15 cellular contexts compared by ENCODE assay signal in genomic region chr6:145139895-145140294, GRCh38.
DNase-seq lines count a peak whose midpoint lies in the region; TF ChIP-seq lines count a peak whose summit lies in the region.
"Had no signal": no experiment of that assay in that cellular context is flagged by ENCODE, and none has a peak within 500 bp of the region (broad histone marks: within the 10 kb centered on the region; RNA-seq: fewer than 3 reads in every experiment).

No MANE protein-coding gene starts in this region.

- no peak for TF ChIP-seq RAD21 in SK-N-SH (IDR thresholded peaks at IDR 0.05; ENCODE audit: low read length)

- H3K79me2 ChIP-seq in SK-N-SH (ENCODE audit: insufficient read depth) (no peaks in the 10 kb centered on the region), neural progenitor cell (ENCODE audit: low read depth) (no peaks in the 10 kb centered on the region)

- H2AFZ ChIP-seq in SK-N-SH (ENCODE audit: low read depth) (no peak overlapping the region), neural progenitor cell (replicated peaks) (no peak overlapping the region)

- DNase-seq in SK-N-SH (peak; percentile 20), nephron progenitor cell (no peak), neural progenitor cell (ENCODE audit: low spot score) (no peak), uterus (no peak), SW 1271 (lab: John Stamatoyannopoulos, UW) (no peak)
- no peak for DNase-seq in activated CD8-positive, alpha-beta memory T cell treated with anti-CD3 and anti-CD28 coated beads for 24 hours
- DNase-seq in activated effector memory CD4-positive, alpha-beta T cell treated with Interleukin-2 at 50 U/mL for 16 hours = no peak
- DNase-seq: C1 segment of cervical spinal cord; Calu3; CD4-positive, alpha-beta memory T cell; DND-41; H7 had no signal

- H3K4me1 Mint-ChIP-seq in brain (peaks cover 34% of the 10 kb centered on the region), nephron progenitor cell (peaks cover 35% of the 10 kb centered on the region), neural progenitor cell (peaks cover 27% of the 10 kb centered on the region)
- H3K4me1 Mint-ChIP-seq: CD4-positive, alpha-beta memory T cell had no signal

- H3K4me3 ChIP-seq in SK-N-SH (ENCODE audit: low read depth in 2 of 2, low read length in 1 of 2) = no peak overlapping the region
- H3K4me3 ChIP-seq in neural progenitor cell = peak overlapping the region; percentile 32
- no peak overlapping the region for H3K4me3 ChIP-seq in uterus
- H3K4me3 ChIP-seq: GM12878, GM23248 had no signal

- peaks cover 0 to 13% of the 10 kb centered on the region in 2 experiments; a peak in 3 of 4 replicates for H3K4me1 ChIP-seq in SK-N-SH (ENCODE audit: control insufficient read depth in 1 of 2, insufficient read depth in 2 of 2, low read depth in 1 of 2, low read length in 1 of 2)
- peaks cover 25% of the 10 kb centered on the region for H3K4me1 ChIP-seq in neural progenitor cell
- no peaks in the 10 kb centered on the region for H3K4me1 ChIP-seq in uterus

- no peaks in the 10 kb centered on the region for H3K9me3 ChIP-seq in SK-N-SH
- no peaks in the 10 kb centered on the region for H3K9me3 ChIP-seq in neural progenitor cell (ENCODE audit: low read depth)
- H3K9me3 ChIP-seq in uterus = no peaks in the 10 kb centered on the region

- peak in 1 of 2 experiments; percentile 80; a peak in 2 of 4 replicates for TF ChIP-seq EP300 in SK-N-SH (IDR thresholded peaks at IDR 0.05; ENCODE audit: borderline replicate concordance in 1 of 2, low read depth in 1 of 2, low read length in 1 of 2)

- POLR2A ChIA-PET in SK-N-SH (lab: Yijun Ruan, JAX) = interaction anchor here (1.1 kb wide), 2 partner anchors 66 to 595 kb away, joined by 3 read pairs; partner anchors contain the start of gene EPM2A

- H3K36me3 Mint-ChIP-seq in brain (no peaks in the 10 kb centered on the region), nephron progenitor cell (ENCODE audit: low read depth) (no peaks in the 10 kb centered on the region), neural progenitor cell (no peaks in the 10 kb centered on the region)
- H3K36me3 Mint-ChIP-seq: CD4-positive, alpha-beta memory T cell had no signal

- TF ChIP-seq POLR2A in uterus (IDR thresholded peaks at IDR 0.05) = no peak

- H3K4me2 ChIP-seq in SK-N-SH = no peak overlapping the region
- peak overlapping the region; percentile 76 for H3K4me2 ChIP-seq in neural progenitor cell

- no peak overlapping the region for H3K4me3 Mint-ChIP-seq in brain
- H3K4me3 Mint-ChIP-seq in nephron progenitor cell = no peak overlapping the region
- no peak overlapping the region for H3K4me3 Mint-ChIP-seq in neural progenitor cell
- H3K4me3 Mint-ChIP-seq: CD4-positive, alpha-beta memory T cell had no signal

- no peak for TF ChIP-seq CTCF in SK-N-SH (IDR thresholded peaks at IDR 0.05)
- TF ChIP-seq CTCF in brain (conservative IDR thresholded peaks at IDR 0.05) = no peak
- TF ChIP-seq CTCF in nephron progenitor cell (IDR thresholded peaks at IDR 0.05) = no peak
- no peak for TF ChIP-seq CTCF in neural progenitor cell (IDR thresholded peaks at IDR 0.05)
- TF ChIP-seq CTCF in uterus (IDR thresholded peaks at IDR 0.05) = no peak

- H3K36me3 ChIP-seq in SK-N-SH (replicated peaks in 1 of 2; ENCODE audit: control insufficient read depth in 1 of 2, insufficient read depth in 2 of 2, low read length in 1 of 2) (no peaks in the 10 kb centered on the region), neural progenitor cell (no peaks in the 10 kb centered on the region), uterus (no peaks in the 10 kb centered on the region)

- H3K9me2 ChIP-seq in SK-N-SH = no peaks in the 10 kb centered on the region

- H3K27ac Mint-ChIP-seq in brain = peak overlapping the region in 3 of 5 experiments; percentile 72 to 79 (median 74)
- H3K27ac Mint-ChIP-seq in nephron progenitor cell = peak overlapping the region; percentile 63
- H3K27ac Mint-ChIP-seq in neural progenitor cell = no peak overlapping the region
- H3K27ac Mint-ChIP-seq: CD4-positive, alpha-beta memory T cell had no signal

- H4K20me1 ChIP-seq in SK-N-SH (ENCODE audit: insufficient read depth) (no peaks in the 10 kb centered on the region), neural progenitor cell (ENCODE audit: low read depth) (no peaks in the 10 kb centered on the region)

- no peaks in the 10 kb centered on the region for H3K27me3 ChIP-seq in SK-N-SH (ENCODE audit: insufficient read depth)
- H3K27me3 ChIP-seq in neural progenitor cell = no peaks in the 10 kb centered on the region
- H3K27me3 ChIP-seq in uterus = no peaks in the 10 kb centered on the region

- intact Hi-C loops in uterus (cut with DNase I; ENCODE audit: low total_unique reads) = no loop called here

- H3K9ac ChIP-seq in SK-N-SH = no peak overlapping the region
- H3K9ac ChIP-seq in neural progenitor cell = no peak overlapping the region
- H3K9ac ChIP-seq: GM23248 had no signal

- H3K27ac ChIP-seq in SK-N-SH (ENCODE audit: low read depth in 2 of 2, low read length in 1 of 2) = peak overlapping the region in 1 of 2 experiments; percentile 76; a peak in 2 of 4 replicates
- peak overlapping the region; percentile 96 for H3K27ac ChIP-seq in neural progenitor cell
- no peak overlapping the region for H3K27ac ChIP-seq in uterus

- no peaks in the 10 kb centered on the region for H3F3A ChIP-seq in SK-N-SH (replicated peaks; ENCODE audit: insufficient read depth)
- H3F3A ChIP-seq in neural progenitor cell (ENCODE audit: low read depth) = peaks cover 19% of the 10 kb centered on the region

- H3K27me3 Mint-ChIP-seq in brain = no peaks in the 10 kb centered on the region
- no peaks in the 10 kb centered on the region for H3K27me3 Mint-ChIP-seq in nephron progenitor cell (ENCODE audit: low read depth, poor library complexity)
- H3K27me3 Mint-ChIP-seq in neural progenitor cell (ENCODE audit: insufficient read depth, low read depth) = peaks cover 2% of the 10 kb centered on the region

- CTCF ChIA-PET in SK-N-SH (lab: Yijun Ruan, JAX) = interaction anchor here (1.2 kb wide), 2 partner anchors 64 to 65 kb away, joined by 3 read pairs; no protein-coding TSS in a partner anchor

- peaks cover 0 to 4% (median 0%) of the 10 kb centered on the region in 5 experiments for H3K9me3 Mint-ChIP-seq in brain
- no peaks in the 10 kb centered on the region for H3K9me3 Mint-ChIP-seq in nephron progenitor cell
- no peaks in the 10 kb centered on the region for H3K9me3 Mint-ChIP-seq in neural progenitor cell

TF ChIP-seq in SK-N-SH, 30 proteins besides CTCF, POLR2A, EP300 and RAD21:
- TF ChIP-seq RCOR1 (IDR thresholded peaks at IDR 0.05; ENCODE audit: low read length) (peak; percentile 57; the same call in 1 of the 2 replicates), RFX5 (IDR thresholded peaks at IDR 0.05; ENCODE audit: low read length) (no peak), FOXJ3 (CRISPR knock-in tag; IDR thresholded peaks at IDR 0.05) (no peak), CHD2 (IDR thresholded peaks at IDR 0.05; ENCODE audit: low read length, partially characterized antibody) (peak; percentile 18), GATA2 (CRISPR knock-in tag; IDR thresholded peaks at IDR 0.05) (peak; percentile 86)
- TF ChIP-seq, protein P1, sequence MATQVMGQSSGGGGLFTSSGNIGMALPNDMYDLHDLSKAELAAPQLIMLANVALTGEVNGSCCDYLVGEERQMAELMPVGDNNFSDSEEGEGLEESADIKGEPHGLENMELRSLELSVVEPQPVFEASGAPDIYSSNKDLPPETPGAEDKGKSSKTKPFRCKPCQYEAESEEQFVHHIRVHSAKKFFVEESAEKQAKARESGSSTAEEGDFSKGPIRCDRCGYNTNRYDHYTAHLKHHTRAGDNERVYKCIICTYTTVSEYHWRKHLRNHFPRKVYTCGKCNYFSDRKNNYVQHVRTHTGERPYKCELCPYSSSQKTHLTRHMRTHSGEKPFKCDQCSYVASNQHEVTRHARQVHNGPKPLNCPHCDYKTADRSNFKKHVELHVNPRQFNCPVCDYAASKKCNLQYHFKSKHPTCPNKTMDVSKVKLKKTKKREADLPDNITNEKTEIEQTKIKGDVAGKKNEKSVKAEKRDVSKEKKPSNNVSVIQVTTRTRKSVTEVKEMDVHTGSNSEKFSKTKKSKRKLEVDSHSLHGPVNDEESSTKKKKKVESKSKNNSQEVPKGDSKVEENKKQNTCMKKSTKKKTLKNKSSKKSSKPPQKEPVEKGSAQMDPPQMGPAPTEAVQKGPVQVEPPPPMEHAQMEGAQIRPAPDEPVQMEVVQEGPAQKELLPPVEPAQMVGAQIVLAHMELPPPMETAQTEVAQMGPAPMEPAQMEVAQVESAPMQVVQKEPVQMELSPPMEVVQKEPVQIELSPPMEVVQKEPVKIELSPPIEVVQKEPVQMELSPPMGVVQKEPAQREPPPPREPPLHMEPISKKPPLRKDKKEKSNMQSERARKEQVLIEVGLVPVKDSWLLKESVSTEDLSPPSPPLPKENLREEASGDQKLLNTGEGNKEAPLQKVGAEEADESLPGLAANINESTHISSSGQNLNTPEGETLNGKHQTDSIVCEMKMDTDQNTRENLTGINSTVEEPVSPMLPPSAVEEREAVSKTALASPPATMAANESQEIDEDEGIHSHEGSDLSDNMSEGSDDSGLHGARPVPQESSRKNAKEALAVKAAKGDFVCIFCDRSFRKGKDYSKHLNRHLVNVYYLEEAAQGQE (IDR thresholded peaks at IDR 0.05; ENCODE audit: low read depth, low read length) = no peak
TF ChIP-seq in SK-N-SH: peak in this region for 3.
